22 cellular contexts compared by ENCODE assay signal in the genomic region with DNA sequence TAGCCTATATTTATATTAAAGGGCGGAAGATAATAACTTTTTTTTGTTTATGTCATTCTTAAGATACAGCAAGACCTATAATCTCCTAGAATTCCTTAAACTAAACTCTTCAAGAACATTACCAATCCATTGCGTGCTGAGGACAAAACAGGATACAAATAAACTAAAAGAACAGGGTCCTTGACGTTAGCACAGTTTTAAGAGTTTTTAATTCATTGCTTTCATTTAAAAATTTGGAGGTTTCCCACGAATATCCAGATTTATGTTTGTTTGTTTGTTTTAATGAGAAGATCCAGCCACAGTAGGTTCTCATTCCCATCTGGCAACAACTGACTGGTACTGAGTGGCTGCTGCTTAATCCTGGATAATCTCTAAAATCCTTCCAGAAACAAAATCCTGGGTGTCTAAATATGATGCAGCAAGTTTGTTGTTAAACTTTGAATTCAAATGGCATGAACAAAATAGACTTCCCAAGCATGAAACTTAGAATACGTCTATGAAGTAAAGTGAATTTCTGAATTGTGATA.
A peak's percentile ranks its signal among the peaks of the same experiment; 100 is the strongest.
DNase-seq lines count a peak whose midpoint lies in the region; ATAC-seq, FAIRE-seq and TF ChIP-seq lines count a peak whose summit lies in the region.
"Had no signal": no experiment of that assay in that cellular context is flagged by ENCODE, and none has a peak within 500 bp of the region (broad histone marks: within the 10 kb centered on the region; RNA-seq: fewer than 3 reads in every experiment).

No MANE protein-coding gene starts in this region.

- peak overlapping the region; percentile 65 for H3K4me2 ChIP-seq in DND-41 (ENCODE audit: insufficient read depth, low read length)
- H3K4me2 ChIP-seq in hepatocyte: peak overlapping the region; percentile 10

- no peak for FAIRE-seq in GM12891 (lab: Jason Lieb, UNC)
- FAIRE-seq: HTR-8/SVneo had no signal

- no peaks in the 10 kb centered on the region for H4K20me1 ChIP-seq in DND-41 (ENCODE audit: insufficient read depth, low read length)
- H4K20me1 ChIP-seq in hepatocyte (ENCODE audit: insufficient read depth, poor library complexity, severe bottlenecking): no peaks in the 10 kb centered on the region

- H3K4me1 ChIP-seq in DND-41 (ENCODE audit: insufficient read depth, low read length): peaks cover 40% of the 10 kb centered on the region
- H3K4me1 ChIP-seq in hepatocyte (ENCODE audit: insufficient read depth): peaks cover 8% of the 10 kb centered on the region

- peak overlapping the region; percentile 54 for H3K27ac Mint-ChIP-seq in stimulated activated effector memory CD8-positive, alpha-beta T cell treated with anti-CD3 and anti-CD28 coated beads, Interleukin-12 subunit alpha, Interleukin-12 subunit beta, amount 100 ng/mL, for 72 hours
- H3K27ac Mint-ChIP-seq: activated naive CD4-positive, alpha-beta T cell treated with anti-CD3 and anti-CD28 coated beads for 36 hours had no signal

- no peaks in the 10 kb centered on the region for H3K9me2 ChIP-seq in hepatocyte (replicated peaks; ENCODE audit: insufficient read depth)

- H3K27ac ChIP-seq in DND-41 (ENCODE audit: low read length): peak overlapping the region; percentile 81
- H3K27ac ChIP-seq in SK-N-MC: peak overlapping the region; percentile 83; the same call in 1 of the 2 replicates
- peak overlapping the region; percentile 45 for H3K27ac ChIP-seq in hepatocyte
- H3K27ac ChIP-seq: foreskin keratinocyte had no signal

- DNase-seq in DND-41: no peak
- no peak for DNase-seq in SK-N-MC (ENCODE audit: low read depth, low spot score)
- no peak for DNase-seq in hepatocyte (ENCODE audit: low spot score)
- no peak for DNase-seq in stimulated activated effector memory CD8-positive, alpha-beta T cell treated with anti-CD3 and anti-CD28 coated beads, Interleukin-12 subunit alpha, Interleukin-12 subunit beta, amount 100 ng/mL, for 72 hours (ENCODE audit: low spot score in 2 of 2)
- DNase-seq in GM12891 (ENCODE audit: insufficient read length, low spot score): no peak
- DNase-seq in HCEC 1CT: no peak
- DNase-seq in GM19240 (ENCODE audit: insufficient read length, low spot score): no peak
- DNase-seq: activated CD4-positive, alpha-beta T cell treated with anti-CD3 and anti-CD28 coated beads, Interleukin-2, amount 50 U/mL, for 4 hours; activated naive CD4-positive, alpha-beta T cell treated with anti-CD3 and anti-CD28 coated beads for 36 hours; activated T-cell treated with anti-CD3 and anti-CD28 coated beads, Interleukin-2, amount 50 U/mL, for 1 hour; COR-L47; cortex of kidney; foreskin keratinocyte; GOT3; NCI-H1417 treated with DMSO at 0.1 percent for 48 hours; NCI-H2171; NCI-H69; Right ventricle myocardium superior; spleen; stimulated activated CD4-positive, alpha-beta T cell treated with anti-CD3 and anti-CD28 coated beads, Interleukin-4, amount 100 ng/mL, for 4 hours; T-cell had no signal

- H3K79me2 ChIP-seq in DND-41 (ENCODE audit: insufficient read depth, low read length): no peaks in the 10 kb centered on the region
- no peaks in the 10 kb centered on the region for H3K79me2 ChIP-seq in hepatocyte

- 48% methylated on average over 5 of the region's 5 CpGs for WGBS in hepatocyte (ENCODE audit: low lambda C conversion rate, missing lambda C conversion rate)

- no peaks in the 10 kb centered on the region for H3K36me3 Mint-ChIP-seq in stimulated activated effector memory CD8-positive, alpha-beta T cell treated with anti-CD3 and anti-CD28 coated beads, Interleukin-12 subunit alpha, Interleukin-12 subunit beta, amount 100 ng/mL, for 72 hours

- H3K27me3 ChIP-seq in DND-41 (ENCODE audit: insufficient read depth, low read length, poor library complexity): no peaks in the 10 kb centered on the region
- no peaks in the 10 kb centered on the region for H3K27me3 ChIP-seq in hepatocyte
- H3K27me3 ChIP-seq: foreskin keratinocyte, spleen had no signal

- ATAC-seq in DND-41 (ENCODE audit: insufficient read depth, low read depth): no peak
- ATAC-seq in stimulated activated effector memory CD8-positive, alpha-beta T cell treated with anti-CD3 and anti-CD28 coated beads, Interleukin-12 subunit alpha, Interleukin-12 subunit beta, amount 100 ng/mL, for 72 hours: no peak

- H3K4me3 Mint-ChIP-seq in stimulated activated effector memory CD8-positive, alpha-beta T cell treated with anti-CD3 and anti-CD28 coated beads, Interleukin-12 subunit alpha, Interleukin-12 subunit beta, amount 100 ng/mL, for 72 hours: no peak overlapping the region

- peaks cover 18% of the 10 kb centered on the region for H3K4me1 Mint-ChIP-seq in stimulated activated effector memory CD8-positive, alpha-beta T cell treated with anti-CD3 and anti-CD28 coated beads, Interleukin-12 subunit alpha, Interleukin-12 subunit beta, amount 100 ng/mL, for 72 hours

- no peak for TF ChIP-seq POLR2A in GM12891 (IDR thresholded peaks at IDR 0.05; ENCODE audit: low read depth, low read length)

- H3K4me3 ChIP-seq in DND-41 (ENCODE audit: low read depth in 1 of 2, low read length in 2 of 2) (no peak overlapping the region), SK-N-MC (no peak overlapping the region), hepatocyte (no peak overlapping the region)

- no peak overlapping the region for H2AFZ ChIP-seq in DND-41 (ENCODE audit: low read depth, low read length)
- no peak overlapping the region for H2AFZ ChIP-seq in hepatocyte

- H3K36me3 ChIP-seq in DND-41 (ENCODE audit: insufficient read depth, low read length) (no peaks in the 10 kb centered on the region), SK-N-MC (ENCODE audit: insufficient read depth, low read length) (no peaks in the 10 kb centered on the region), hepatocyte (replicated peaks; ENCODE audit: insufficient read depth, low read depth) (no peaks in the 10 kb centered on the region)
- H3K36me3 ChIP-seq: spleen had no signal

- H3K9ac ChIP-seq in DND-41 (ENCODE audit: low read depth, low read length) (no peak overlapping the region), SK-N-MC (ENCODE audit: insufficient read length) (no peak overlapping the region)

- no peaks in the 10 kb centered on the region for H3K9me3 Mint-ChIP-seq in stimulated activated effector memory CD8-positive, alpha-beta T cell treated with anti-CD3 and anti-CD28 coated beads, Interleukin-12 subunit alpha, Interleukin-12 subunit beta, amount 100 ng/mL, for 72 hours

- TF ChIP-seq CTCF in DND-41 (IDR thresholded peaks at IDR 0.05; ENCODE audit: borderline replicate concordance, extremely low read depth, low read length, poor library complexity, severe bottlenecking) (no peak), hepatocyte (IDR thresholded peaks at IDR 0.05; ENCODE audit: poor library complexity) (no peak)

- no peaks in the 10 kb centered on the region for H3K9me3 ChIP-seq in DND-41 (ENCODE audit: insufficient read depth, low read length, severe bottlenecking)
- H3K9me3 ChIP-seq in SK-N-MC (ENCODE audit: low read depth, low read length): peaks cover 6% of the 10 kb centered on the region; the same call in 1 of the 2 replicates
- no peaks in the 10 kb centered on the region for H3K9me3 ChIP-seq in hepatocyte (ENCODE audit: low read depth)
- H3K9me3 ChIP-seq: spleen had no signal

TF ChIP-seq in GM12891, 5 proteins besides CTCF, POLR2A, EP300 and RAD21:
- TF ChIP-seq SPI1 (IDR thresholded peaks at IDR 0.05; ENCODE audit: low read depth, low read length): no peak
- TF ChIP-seq TAF1 (IDR thresholded peaks at IDR 0.05; ENCODE audit: low read depth, low read length): no peak
- TF ChIP-seq POU2F2 (IDR thresholded peaks at IDR 0.05; ENCODE audit: low read depth, low read length): no peak
- no peak for TF ChIP-seq POLR2AphosphoS5 (IDR thresholded peaks at IDR 0.05; ENCODE audit: low read depth, low read length)
- no peak for TF ChIP-seq PAX5 (IDR thresholded peaks at IDR 0.05; ENCODE audit: insufficient read depth, low read length, severe bottlenecking)
TF ChIP-seq in GM12891: peak in this region for 0.
